Comparison of ENCODE assay signal across 8 cellular contexts in genomic region chr20:50916257-50916656, GRCh38. TPM values are rescaled to one million over a fixed set of nuclear protein-coding genes. Genes with fewer than 3 reads are reported as not detected.
A peak's percentile ranks its signal among the peaks of the same experiment; 100 is the strongest.
DNase-seq lines count a peak whose midpoint lies in the region; ATAC-seq and TF ChIP-seq lines count a peak whose summit lies in the region.

No MANE protein-coding gene starts in this region.

- no peak for DNase-seq in activated CD4-positive, alpha-beta memory T cell treated with anti-CD3 and anti-CD28 coated beads for 36 hours
- DNase-seq in activated CD4-positive, alpha-beta memory T cell treated with anti-CD3 and anti-CD28 coated beads, Interleukin-2, amount 10 ng/mL, durations not matched to agents 7 days and 5 days: no peak
- DNase-seq in WTC11 (ENCODE audit: low spot score): no peak
- DNase-seq in left cardiac atrium: no peak
- peak; percentile 29 for DNase-seq in stromal cell of bone marrow (ENCODE audit: low read depth)
- DNase-seq in endothelial cell (ENCODE audit: low spot score): no peak
- no peak for DNase-seq in PC-9

- H3K27me3 Mint-ChIP-seq in activated CD4-positive, alpha-beta memory T cell treated with anti-CD3 and anti-CD28 coated beads for 36 hours: no peaks in the 10 kb centered on the region
- no peaks in the 10 kb centered on the region for H3K27me3 Mint-ChIP-seq in activated CD4-positive, alpha-beta memory T cell treated with anti-CD3 and anti-CD28 coated beads, Interleukin-2, amount 10 ng/mL, durations not matched to agents 7 days and 5 days
- H3K27me3 Mint-ChIP-seq in WTC11 (ENCODE audit: low read depth) (no peaks in the 10 kb centered on the region), endothelial cell (ENCODE audit: unreplicated experiment) (no peaks in the 10 kb centered on the region)

- no peaks in the 10 kb centered on the region for H3K9me3 ChIP-seq in PC-9 (ENCODE audit: insufficient read depth, low read depth)

- peaks cover 27% of the 10 kb centered on the region for H3K36me3 ChIP-seq in PC-9 (ENCODE audit: low read depth)

- peaks cover 9% of the 10 kb centered on the region for H3F3A ChIP-seq in PC-9 (ENCODE audit: insufficient read depth, low read depth)

- POLR2A ChIA-PET in activated CD4-positive, alpha-beta memory T cell treated with anti-CD3 and anti-CD28 coated beads for 36 hours (lab: Charles Lee): interaction anchor here (0.7 to 1.2 kb wide), 2 partner anchors 13 to 15 kb away, joined by 3 to 4 read pairs; partner anchors contain the start of gene ADNP
- POLR2A ChIA-PET in activated CD4-positive, alpha-beta memory T cell treated with anti-CD3 and anti-CD28 coated beads, Interleukin-2, amount 10 ng/mL, durations not matched to agents 7 days and 5 days (lab: Charles Lee): interaction anchor here (1.5 to 5.1 kb wide), 2 partner anchors 14 to 42 kb away, joined by 6 to 45 read pairs; partner anchors contain the start of genes ADNP, DPM1 and MOCS3
- POLR2A ChIA-PET in WTC11 (lab: Charles Lee) (interaction anchor here (0.8 kb wide), 1 partner anchor 15 kb away, joined by 3 read pairs; the partner anchor contains the start of gene ADNP), PC-9 (lab: Charles Lee; ENCODE audit: unreplicated experiment) (no interaction called here)

- peaks cover 22% of the 10 kb centered on the region for H3K36me3 Mint-ChIP-seq in activated CD4-positive, alpha-beta memory T cell treated with anti-CD3 and anti-CD28 coated beads for 36 hours
- H3K36me3 Mint-ChIP-seq in activated CD4-positive, alpha-beta memory T cell treated with anti-CD3 and anti-CD28 coated beads, Interleukin-2, amount 10 ng/mL, durations not matched to agents 7 days and 5 days (ENCODE audit: low read depth): peaks cover 38% of the 10 kb centered on the region
- peaks cover 18% of the 10 kb centered on the region for H3K36me3 Mint-ChIP-seq in WTC11
- H3K36me3 Mint-ChIP-seq in endothelial cell (ENCODE audit: low read depth, unreplicated experiment): peaks cover 3% of the 10 kb centered on the region

- H3K4me1 ChIP-seq in PC-9 (replicated peaks; ENCODE audit: insufficient read depth): no peaks in the 10 kb centered on the region

- no peak overlapping the region for H3K4me3 Mint-ChIP-seq in activated CD4-positive, alpha-beta memory T cell treated with anti-CD3 and anti-CD28 coated beads for 36 hours
- no peak overlapping the region for H3K4me3 Mint-ChIP-seq in activated CD4-positive, alpha-beta memory T cell treated with anti-CD3 and anti-CD28 coated beads, Interleukin-2, amount 10 ng/mL, durations not matched to agents 7 days and 5 days
- no peak overlapping the region for H3K4me3 Mint-ChIP-seq in WTC11
- H3K4me3 Mint-ChIP-seq in endothelial cell (ENCODE audit: unreplicated experiment): no peak overlapping the region

- CTCF ChIA-PET in activated CD4-positive, alpha-beta memory T cell treated with anti-CD3 and anti-CD28 coated beads for 36 hours (lab: Charles Lee): interaction anchor here (0.5 to 3.4 kb wide), 4 partner anchors 12 to 98 kb away, joined by 3 to 32 read pairs (median 4); partner anchors contain the start of gene ADNP
- CTCF ChIA-PET in activated CD4-positive, alpha-beta memory T cell treated with anti-CD3 and anti-CD28 coated beads, Interleukin-2, amount 10 ng/mL, durations not matched to agents 7 days and 5 days (lab: Charles Lee): interaction anchor here (0.8 to 4.3 kb wide), 5 partner anchors 13 to 122 kb away, joined by 3 to 32 read pairs (median 5); partner anchors contain the start of gene ADNP
- CTCF ChIA-PET in WTC11 (lab: Charles Lee): interaction anchor here (1.1 to 3.9 kb wide), 5 partner anchors 14 to 166 kb away, joined by 3 to 27 read pairs (median 8); partner anchors contain the start of genes ADNP and BCAS4
- CTCF ChIA-PET in PC-9 (lab: Charles Lee): no interaction called here

- no peaks in the 10 kb centered on the region for H3K9me3 Mint-ChIP-seq in activated CD4-positive, alpha-beta memory T cell treated with anti-CD3 and anti-CD28 coated beads for 36 hours
- H3K9me3 Mint-ChIP-seq in activated CD4-positive, alpha-beta memory T cell treated with anti-CD3 and anti-CD28 coated beads, Interleukin-2, amount 10 ng/mL, durations not matched to agents 7 days and 5 days: no peaks in the 10 kb centered on the region
- H3K9me3 Mint-ChIP-seq in WTC11: no peaks in the 10 kb centered on the region
- no peaks in the 10 kb centered on the region for H3K9me3 Mint-ChIP-seq in endothelial cell (ENCODE audit: unreplicated experiment)

- BruUV-seq in PC-9 (replicated peaks; lab: Mats Ljungman, UMichigan): no TSS peak

- intact Hi-C loops in activated CD4-positive, alpha-beta memory T cell treated with anti-CD3 and anti-CD28 coated beads for 36 hours (cut with micrococcal nuclease): no loop called here
- intact Hi-C loops in left cardiac atrium (cut with DNase I): loop anchor here in 1 of 2 donors (10.0 kb wide), 1 partner anchor 121 kb away; the partner anchor contains the start of gene BCAS4
- intact Hi-C loops in PC-9 (cut with micrococcal nuclease; ENCODE audit: unreplicated experiment): no loop called here

- no peak overlapping the region for H3K27ac ChIP-seq in PC-9

- H4K20me1 ChIP-seq in PC-9 (ENCODE audit: insufficient read depth): peaks cover 99% of the 10 kb centered on the region

- TF ChIP-seq CTCF in WTC11 (IDR thresholded peaks at IDR 0.05): no peak
- TF ChIP-seq CTCF in endothelial cell (IDR thresholded peaks at IDR 0.05; ENCODE audit: unreplicated experiment): no peak
- no peak for TF ChIP-seq CTCF in PC-9 (conservative IDR thresholded peaks at IDR 0.05)

- no peaks in the 10 kb centered on the region for H3K9me2 ChIP-seq in PC-9 (ENCODE audit: insufficient read depth)

- ATAC-seq in WTC11 (peak; percentile 46), left cardiac atrium (peak; percentile 19 to 45), HG02870 (IDR thresholded peaks at IDR 0.05; ENCODE audit: unreplicated experiment) (no peak)

- no peak overlapping the region for H2AFZ ChIP-seq in PC-9

- H3K27me3 ChIP-seq in PC-9 (ENCODE audit: insufficient read depth, low read depth): no peaks in the 10 kb centered on the region

- H3K4me3 ChIP-seq in PC-9: no peak overlapping the region

- peak overlapping the region; percentile 11 for H3K27ac Mint-ChIP-seq in activated CD4-positive, alpha-beta memory T cell treated with anti-CD3 and anti-CD28 coated beads for 36 hours
- H3K27ac Mint-ChIP-seq in activated CD4-positive, alpha-beta memory T cell treated with anti-CD3 and anti-CD28 coated beads, Interleukin-2, amount 10 ng/mL, durations not matched to agents 7 days and 5 days: no peak overlapping the region
- H3K27ac Mint-ChIP-seq in WTC11 (no peak overlapping the region; the same call in 1 of the 2 replicates), endothelial cell (ENCODE audit: unreplicated experiment) (no peak overlapping the region)

- H3K79me2 ChIP-seq in PC-9 (ENCODE audit: low read depth): peaks cover 99% of the 10 kb centered on the region

- no peak overlapping the region for H3K4me2 ChIP-seq in PC-9

- peaks cover 84% of the 10 kb centered on the region for H3K4me1 Mint-ChIP-seq in activated CD4-positive, alpha-beta memory T cell treated with anti-CD3 and anti-CD28 coated beads for 36 hours (ENCODE audit: low read depth)
- H3K4me1 Mint-ChIP-seq in activated CD4-positive, alpha-beta memory T cell treated with anti-CD3 and anti-CD28 coated beads, Interleukin-2, amount 10 ng/mL, durations not matched to agents 7 days and 5 days: peaks cover 63% of the 10 kb centered on the region
- H3K4me1 Mint-ChIP-seq in WTC11: peaks cover 74% of the 10 kb centered on the region
- H3K4me1 Mint-ChIP-seq in endothelial cell (ENCODE audit: unreplicated experiment): peaks cover 29% of the 10 kb centered on the region

TF ChIP-seq in WTC11, 78 proteins besides CTCF, POLR2A, EP300 and RAD21 (continues in another document):
- TF ChIP-seq USF2 (CRISPR knock-in tag; IDR thresholded peaks at IDR 0.05): peak; percentile 45; the same call in 1 of the 2 replicates
- TF ChIP-seq SP1 (CRISPR knock-in tag; conservative IDR thresholded peaks at IDR 0.05): no peak
- TF ChIP-seq CREB1 (CRISPR knock-in tag; IDR thresholded peaks at IDR 0.05): no peak
- TF ChIP-seq USF1 (CRISPR knock-in tag; IDR thresholded peaks at IDR 0.05): 0 out of 2 replicates have a peak, but pooled peaks have one; percentile 23
- no peak for TF ChIP-seq PRRX2 (CRISPR knock-in tag; IDR thresholded peaks at IDR 0.05)

RNA-seq across cellular contexts. Expression of gene ADNP, which starts 15.0 kb away (rescaled TPM):
- total RNA-seq in activated CD4-positive, alpha-beta memory T cell treated with anti-CD3 and anti-CD28 coated beads for 36 hours: 10 to 100 TPM; 53.7 to 54.7 TPM
- 10 to 100 TPM; 58.8 to 63.3 TPM for total RNA-seq in activated CD4-positive, alpha-beta memory T cell treated with anti-CD3 and anti-CD28 coated beads, Interleukin-2, amount 10 ng/mL, durations not matched to agents 7 days and 5 days
- total RNA-seq in WTC11 (2021): 106 to 116 TPM (median 109 TPM) in 3 replicates
- 10 to 100 TPM; 31.8 to 34.5 TPM for total RNA-seq in left cardiac atrium
- total RNA-seq in endothelial cell (ENCODE audit: unreplicated experiment): 92.7 TPM
- 83.3 and 104 TPM in 2 replicates for total RNA-seq in PC-9 (2021)

RNA-seq across cellular contexts. Expression of gene DPM1, which starts 42.1 kb away (rescaled TPM):
- total RNA-seq in activated CD4-positive, alpha-beta memory T cell treated with anti-CD3 and anti-CD28 coated beads for 36 hours: 10 to 100 TPM; 64.9 to 69.1 TPM
- 10 to 100 TPM; 46.8 to 49.8 TPM for total RNA-seq in activated CD4-positive, alpha-beta memory T cell treated with anti-CD3 and anti-CD28 coated beads, Interleukin-2, amount 10 ng/mL, durations not matched to agents 7 days and 5 days
- total RNA-seq in WTC11 (2021): 50.0 to 57.8 TPM (median 50.4 TPM) in 3 replicates
- total RNA-seq in left cardiac atrium: 10 to 100 TPM; 31.2 to 41.1 TPM
- 40.0 TPM for total RNA-seq in endothelial cell (ENCODE audit: unreplicated experiment)
- total RNA-seq in PC-9 (2021): 39.1 and 70.7 TPM in 2 replicates

RNA-seq across cellular contexts. Expression of gene MOCS3, which starts 42.4 kb away (rescaled TPM):
- total RNA-seq in activated CD4-positive, alpha-beta memory T cell treated with anti-CD3 and anti-CD28 coated beads for 36 hours: 1 to 10 TPM; 3.6 to 3.8 TPM
- 1 to 10 TPM; 4.1 to 4.7 TPM for total RNA-seq in activated CD4-positive, alpha-beta memory T cell treated with anti-CD3 and anti-CD28 coated beads, Interleukin-2, amount 10 ng/mL, durations not matched to agents 7 days and 5 days
- total RNA-seq in WTC11 (2021): 6.0 to 6.7 TPM (median 6.0 TPM) in 3 replicates
- 1 to 10 TPM; 2.4 to 2.9 TPM for total RNA-seq in left cardiac atrium
- total RNA-seq in endothelial cell (ENCODE audit: unreplicated experiment): 6.3 TPM
- total RNA-seq in PC-9 (2021): 4.8 and 5.5 TPM in 2 replicates
